8 cellular contexts compared by ENCODE assay signal in genomic region chr7:47945261-47946015, GRCh38. TPM values are rescaled to one million over a fixed set of nuclear protein-coding genes. Genes with fewer than 3 reads are reported as not detected.
A peak's percentile ranks its signal among the peaks of the same experiment; 100 is the strongest.
DNase-seq lines count a peak whose midpoint lies in the region; ATAC-seq and TF ChIP-seq lines count a peak whose summit lies in the region.

No MANE protein-coding gene starts in this region.

- no peaks in the 10 kb centered on the region for H3K9me3 ChIP-seq in GM23248 (ENCODE audit: low read depth)
- H3K9me3 ChIP-seq in right lobe of liver = no peaks in the 10 kb centered on the region

- H3K27ac ChIP-seq in GM23248 (no peak overlapping the region), right lobe of liver (no peak overlapping the region)

- H3K36me3 ChIP-seq in GM23248 (ENCODE audit: low read depth) = no peaks in the 10 kb centered on the region
- no peaks in the 10 kb centered on the region for H3K36me3 ChIP-seq in right lobe of liver

- H4K20me1 ChIP-seq in GM23248 (ENCODE audit: insufficient read depth) = no peaks in the 10 kb centered on the region

- no peak overlapping the region for H3K4me2 ChIP-seq in GM23248 (ENCODE audit: unreplicated experiment)

- in situ Hi-C loops in GM23248 (cut with MboI) = no loop called here

- no peaks in the 10 kb centered on the region for H3K36me3 Mint-ChIP-seq in central memory CD8-positive, alpha-beta T cell (ENCODE audit: insufficient read depth)

- TF ChIP-seq POLR2A in right lobe of liver (IDR thresholded peaks at IDR 0.05) = no peak

- H3K79me2 ChIP-seq in GM23248 (ENCODE audit: insufficient read depth) = no peaks in the 10 kb centered on the region

- no peak for ATAC-seq in central memory CD8-positive, alpha-beta T cell (replicated peaks; ENCODE audit: extremely low read depth, poor library complexity, severe bottlenecking)
- peak; percentile 59 to 80 (median 68) for ATAC-seq in right lobe of liver
- ATAC-seq in HG02642 (IDR thresholded peaks at IDR 0.05; ENCODE audit: poor library complexity, unreplicated experiment) = no peak

- H3K4me3 Mint-ChIP-seq in central memory CD8-positive, alpha-beta T cell = no peak overlapping the region

- H3K9ac ChIP-seq in GM23248 = no peak overlapping the region

- H3K4me3 ChIP-seq in GM23248 = no peak overlapping the region
- H3K4me3 ChIP-seq in right lobe of liver = no peak overlapping the region

- H3K9me3 Mint-ChIP-seq in central memory CD8-positive, alpha-beta T cell = no peaks in the 10 kb centered on the region

- H3K4me1 ChIP-seq in GM23248 (ENCODE audit: insufficient read depth) (peaks cover 31% of the 10 kb centered on the region), right lobe of liver (no peaks in the 10 kb centered on the region)

- H3K27ac Mint-ChIP-seq in central memory CD8-positive, alpha-beta T cell (ENCODE audit: low read depth) = no peak overlapping the region

- TF ChIP-seq CTCF in right lobe of liver (IDR thresholded peaks at IDR 0.05) = peak; percentile 76 to 85 (median 84)

- intact Hi-C loops in right lobe of liver (cut with DNase I) = loop anchor here in 1 of 2 donors (5.0 kb wide), 1 partner anchor 162 kb away; no protein-coding TSS in a partner anchor

- WGBS in GM23248 (ENCODE audit: low coverage in 1 of 2, low lambda C conversion rate in 2 of 2, missing lambda C conversion rate in 2 of 2), 2 experiments = 37 to 38% methylated on average over 8 of the region's 8 CpGs
- 16% methylated on average over 7 of the region's 8 CpGs for WGBS in right lobe of liver (ENCODE audit: insufficient coverage, low coverage, low lambda C conversion rate, missing lambda C conversion rate)

- H3K27me3 ChIP-seq in GM23248 (replicated peaks; ENCODE audit: insufficient read depth) (no peaks in the 10 kb centered on the region), right lobe of liver (no peaks in the 10 kb centered on the region)

- H3K27me3 Mint-ChIP-seq in central memory CD8-positive, alpha-beta T cell = no peaks in the 10 kb centered on the region

- no peaks in the 10 kb centered on the region for H3K4me1 Mint-ChIP-seq in central memory CD8-positive, alpha-beta T cell

- no peak overlapping the region for H2AFZ ChIP-seq in GM23248

- no peaks in the 10 kb centered on the region for H3K9me2 ChIP-seq in GM23248 (ENCODE audit: insufficient read depth)

- DNase-seq in DMS153 treated with DMSO at 0.1 percent for 48 hours (lab: John Stamatoyannopoulos, UW; ENCODE audit: unreplicated experiment) (peak; percentile 37), GM23248 (peak; percentile 77), NCI-H1694 treated with DMSO at 0.1 percent for 48 hours (lab: John Stamatoyannopoulos, UW) (peak; percentile 2), right lobe of liver (peak; percentile 70 to 78 (median 76))
- DNase-seq in activated CD4-positive, CD25-positive, alpha-beta regulatory T cell treated with anti-CD3 and anti-CD28 coated beads, Interleukin-2, amount 50 U/mL, for 16 hours (ENCODE audit: low read depth, low spot score) = peak; percentile 52
- peak; percentile 40 to 65 for DNase-seq in central memory CD8-positive, alpha-beta T cell (ENCODE audit: low spot score in 2 of 2)
- peak; percentile 63 for DNase-seq in stimulated activated CD8-positive, alpha-beta memory T cell treated with anti-CD3 and anti-CD28 coated beads, Interleukin-12 subunit alpha, Interleukin-12 subunit beta, amount 100 ng/mL, for 1 hour (ENCODE audit: low read depth)

- H3F3A ChIP-seq in GM23248 (ENCODE audit: insufficient read depth) = peaks cover 14% of the 10 kb centered on the region

RNA-seq across cellular contexts. Expression of gene PKD1L1, which starts 2.8 kb away (rescaled TPM):
- total RNA-seq in GM23248 (2014; rRNA removed; shearing (Covaris generic)) = 0.11 and 0.25 TPM in 2 replicates
- polyA plus RNA-seq in GM23248 (2016; fragmentation: Nextera tagmentation; extraction: Ambion mirVana) = 0.05 and 0.06 TPM in 2 replicates
- 1 to 10 TPM in 1 of 6 experiments, under 1 TPM in 4, not detected in 1; 0.13 to 1.4 (median 0.51) TPM for total RNA-seq in right lobe of liver

RNA-seq across cellular contexts. Expression of gene HUS1, which starts 34.0 kb away (rescaled TPM):
- total RNA-seq in GM23248 (2014; rRNA removed; shearing (Covaris generic)) = 21.1 and 25.0 TPM in 2 replicates
- 23.5 and 25.5 TPM in 2 replicates for polyA plus RNA-seq in GM23248 (2016; fragmentation: Nextera tagmentation; extraction: Ambion mirVana)
- total RNA-seq in right lobe of liver = 10 to 100 TPM; 16.1 to 40.5 (median 25.5) TPM

Comparison
In these comparisons a context has a peak if more than half of its experiments do, and no peak if none do; other contexts are left out.
1. DNase-seq: peak in every context shown above with its lines; median percentile 77 in GM23248; 76 in right lobe of liver; 63 in stimulated activated CD8-positive, alpha-beta memory T cell treated with anti-CD3 and anti-CD28 coated beads, Interleukin-12 subunit alpha, Interleukin-12 subunit beta, amount 100 ng/mL, for 1 hour; 52 in central memory CD8-positive, alpha-beta T cell; 52 in activated CD4-positive, CD25-positive, alpha-beta regulatory T cell treated with anti-CD3 and anti-CD28 coated beads, Interleukin-2, amount 50 U/mL, for 16 hours; 37 in DMS153 treated with DMSO at 0.1 percent for 48 hours; 2 in NCI-H1694 treated with DMSO at 0.1 percent for 48 hours.
2. ATAC-seq: peak in right lobe of liver (4 of 4); none in central memory CD8-positive, alpha-beta T cell (single experiment) and HG02642 (single experiment).